30 cellular contexts compared by ENCODE assay signal in the genomic region with DNA sequence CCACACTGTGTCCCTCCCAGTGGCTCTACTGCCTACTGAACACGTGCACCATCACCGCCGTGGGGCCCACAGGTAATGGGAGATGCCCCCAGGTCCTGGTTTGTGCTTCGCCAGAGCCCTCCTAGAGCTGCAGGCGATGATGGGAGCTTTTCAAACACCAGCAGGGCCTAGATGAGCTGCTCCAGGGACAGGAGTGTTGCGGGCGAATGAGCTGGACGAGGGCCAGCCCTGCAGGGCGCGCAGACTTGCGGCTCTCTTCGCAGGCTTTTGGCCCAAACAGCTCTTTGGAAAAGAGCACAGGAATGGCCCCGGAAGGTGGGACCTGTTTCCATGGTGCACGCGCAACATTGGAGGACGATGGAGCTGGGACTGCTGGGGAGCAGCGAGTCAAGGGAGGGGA.
A peak's percentile ranks its signal among the peaks of the same experiment; 100 is the strongest.
DNase-seq lines count a peak whose midpoint lies in the region; ATAC-seq and TF ChIP-seq lines count a peak whose summit lies in the region.
"Had no signal": no experiment of that assay in that cellular context is flagged by ENCODE, and none has a peak within 500 bp of the region (broad histone marks: within the 10 kb centered on the region; RNA-seq: fewer than 3 reads in every experiment).

No MANE protein-coding gene starts in this region.

- H3K79me1 ChIP-seq in neuronal stem cell (ENCODE audit: low read depth, low read length): no peaks in the 10 kb centered on the region

- H3K9me3 Mint-ChIP-seq in HFFc6 (peaks cover 53% of the 10 kb centered on the region), T-cell (no peaks in the 10 kb centered on the region)
- H3K9me3 Mint-ChIP-seq: activated naive CD8-positive, alpha-beta T cell treated with anti-CD3 and anti-CD28 coated beads for 36 hours; activated T-cell treated with anti-CD3 and anti-CD28 coated beads, Interleukin-2, amount 50 U/mL, for 24 hours; CD4-positive, CD25-positive, alpha-beta regulatory T cell; memory B cell; neural crest cell had no signal

- H3K9ac ChIP-seq in neuronal stem cell (ENCODE audit: low read depth, low read length, poor library complexity): no peak overlapping the region

- CTCF ChIA-PET in T-cell (lab: Charles Lee): no interaction called here

- no peaks in the 10 kb centered on the region for H3K36me3 Mint-ChIP-seq in HFFc6 (ENCODE audit: low read depth)
- no peaks in the 10 kb centered on the region for H3K36me3 Mint-ChIP-seq in T-cell
- H3K36me3 Mint-ChIP-seq: activated naive CD8-positive, alpha-beta T cell treated with anti-CD3 and anti-CD28 coated beads for 36 hours; CD4-positive, CD25-positive, alpha-beta regulatory T cell; immature natural killer cell; memory B cell had no signal

- no peak overlapping the region for H2BK120ac ChIP-seq in neuronal stem cell (ENCODE audit: low read depth, low read length)

- peaks cover 4 to 10% of the 10 kb centered on the region in 2 donors for H3K4me1 ChIP-seq in neuronal stem cell (ENCODE audit: control insufficient read depth in 2 of 2, insufficient read depth in 1 of 2, low read depth in 1 of 2, low read length in 2 of 2)
- H3K4me1 ChIP-seq: pancreas, upper lobe of left lung had no signal

- H3K14ac ChIP-seq in neuronal stem cell (ENCODE audit: low read length): peak overlapping the region; percentile 49

- no peak overlapping the region for H2BK12ac ChIP-seq in neuronal stem cell (ENCODE audit: low read length)

- no peak overlapping the region for H3K4me3 Mint-ChIP-seq in HFFc6
- H3K4me3 Mint-ChIP-seq in T-cell: no peak overlapping the region
- H3K4me3 Mint-ChIP-seq: activated naive CD8-positive, alpha-beta T cell treated with anti-CD3 and anti-CD28 coated beads for 36 hours; activated T-cell treated with anti-CD3 and anti-CD28 coated beads, Interleukin-2, amount 50 U/mL, for 24 hours; CD4-positive, CD25-positive, alpha-beta regulatory T cell; immature natural killer cell; memory B cell; neural crest cell had no signal

- H4K91ac ChIP-seq in neuronal stem cell (ENCODE audit: low read depth, low read length, poor library complexity): no peak overlapping the region

- ATAC-seq in T-cell (replicated peaks in 1 of 4): no peak
- ATAC-seq: K562, Panc1, pancreas had no signal

- H3K27ac ChIP-seq in neuronal stem cell (replicated peaks; ENCODE audit: low read length): no peak overlapping the region
- H3K27ac ChIP-seq: cardiac muscle cell, colonic mucosa, pancreas, skin epidermis, upper lobe of left lung had no signal

- WGBS in neuronal stem cell (ENCODE audit: extremely low coverage in 2 of 2, insufficient read length in 2 of 2, insufficient replicate concordance in 1 of 2), 2 donors: no CpG with 5 or more reads among the region's 17 CpGs

- peak overlapping the region; percentile 16 for H2AK5ac ChIP-seq in neuronal stem cell (ENCODE audit: low read depth, low read length)

- H4K8ac ChIP-seq in neuronal stem cell (ENCODE audit: low read depth, low read length): no peak overlapping the region

- peak overlapping the region; percentile 26 for H2BK5ac ChIP-seq in neuronal stem cell (ENCODE audit: low read length)

- H2BK15ac ChIP-seq in neuronal stem cell (ENCODE audit: low read length): no peak overlapping the region

- H3K27me3 ChIP-seq in neuronal stem cell (ENCODE audit: control insufficient read depth in 3 of 3, insufficient read depth in 3 of 3, low read depth in 1 of 3, low read length in 3 of 3): peaks cover 0 to 6% (median 0%) of the 10 kb centered on the region in 3 experiments
- H3K27me3 ChIP-seq: cardiac muscle cell, colonic mucosa, pancreas, upper lobe of left lung had no signal

- DNase-seq in NCI-H2029 (lab: John Stamatoyannopoulos, UW) (peak; percentile 13), NCI-H2029 treated with DMSO at 0.1 percent for 48 hours (lab: John Stamatoyannopoulos, UW) (no peak), NCI-H1092 (lab: John Stamatoyannopoulos, UW) (peak; percentile 55), NCI-H446 (lab: John Stamatoyannopoulos, UW) (peak; percentile 53 to 82), neuronal stem cell (ENCODE audit: low spot score) (no peak), HFFc6 (no peak), T-cell (no peak)
- no peak for DNase-seq in activated CD4-positive, CD25-positive, alpha-beta regulatory T cell (lab: John Stamatoyannopoulos, UW)
- DNase-seq: activated effector memory CD4-positive, alpha-beta T cell treated with anti-CD3 and anti-CD28 coated beads, Interleukin-2, amount 50 U/mL, for 16 hours; activated naive CD8-positive, alpha-beta T cell treated with anti-CD3 and anti-CD28 coated beads for 36 hours; activated T-cell treated with anti-CD3 and anti-CD28 coated beads, Interleukin-2, amount 50 U/mL, for 24 hours; anterior cingulate cortex; CD4-positive, CD25-positive, alpha-beta regulatory T cell; effector CD4-positive, alpha-beta T cell; immature natural killer cell; NCI-H1048; NCI-H2081; NCI-H524 treated with DMSO at 0.1 percent for 48 hours; pancreas; SHP77 treated with DMSO at 0.1 percent for 48 hours; stimulated activated naive CD4-positive, alpha-beta T cell; SW 1271 had no signal

- no peak overlapping the region for H3K4me2 ChIP-seq in neuronal stem cell (ENCODE audit: insufficient read depth, low read length, poor library complexity, severe bottlenecking)

- H3K4ac ChIP-seq in neuronal stem cell (ENCODE audit: low read length): no peak overlapping the region

- no peaks in the 10 kb centered on the region for H3K36me3 ChIP-seq in neuronal stem cell (replicated peaks in 1 of 2; ENCODE audit: control insufficient read depth in 2 of 2, insufficient read depth in 2 of 2, low read length in 2 of 2)
- H3K36me3 ChIP-seq: cardiac muscle cell, colonic mucosa, pancreas, upper lobe of left lung had no signal

- no peak overlapping the region for H2AFZ ChIP-seq in neuronal stem cell (ENCODE audit: low read length)

- POLR2A ChIA-PET in T-cell (lab: Charles Lee): no interaction called here

- H3K4me3 ChIP-seq in neuronal stem cell (ENCODE audit: low read length in 2 of 2): no peak overlapping the region
- H3K4me3 ChIP-seq: cardiac muscle cell, colonic mucosa, K562, pancreas, skin epidermis, upper lobe of left lung had no signal

- H3K23ac ChIP-seq in neuronal stem cell (ENCODE audit: low read depth, low read length, poor library complexity): no peak overlapping the region

- H3K27ac Mint-ChIP-seq in HFFc6 (no peak overlapping the region), T-cell (no peak overlapping the region)
- H3K27ac Mint-ChIP-seq: activated naive CD8-positive, alpha-beta T cell treated with anti-CD3 and anti-CD28 coated beads for 36 hours; activated T-cell treated with anti-CD3 and anti-CD28 coated beads, Interleukin-2, amount 50 U/mL, for 24 hours; CD4-positive, CD25-positive, alpha-beta regulatory T cell; immature natural killer cell; memory B cell had no signal

- H3K18ac ChIP-seq in neuronal stem cell (ENCODE audit: low read length): peak overlapping the region; percentile 61

- no peaks in the 10 kb centered on the region for H3K4me1 Mint-ChIP-seq in HFFc6 (ENCODE audit: low read depth)
- H3K4me1 Mint-ChIP-seq in T-cell: no peaks in the 10 kb centered on the region
- H3K4me1 Mint-ChIP-seq: activated naive CD8-positive, alpha-beta T cell treated with anti-CD3 and anti-CD28 coated beads for 36 hours; CD4-positive, CD25-positive, alpha-beta regulatory T cell; immature natural killer cell; memory B cell had no signal

- no peak for TF ChIP-seq CTCF in HFFc6 (IDR thresholded peaks at IDR 0.05)

- H3K27me3 Mint-ChIP-seq in HFFc6 (ENCODE audit: insufficient read depth) (peaks cover 11% of the 10 kb centered on the region), T-cell (peaks cover 0 to 12% of the 10 kb centered on the region in 2 donors)
- H3K27me3 Mint-ChIP-seq: activated naive CD8-positive, alpha-beta T cell treated with anti-CD3 and anti-CD28 coated beads for 36 hours had no signal

- H3K9me3 ChIP-seq in neuronal stem cell (replicated peaks in 1 of 2; ENCODE audit: control insufficient read depth in 2 of 2, insufficient read depth in 1 of 2, low read depth in 1 of 2, low read length in 2 of 2): peaks cover 0 to 3% of the 10 kb centered on the region in 2 donors
- H3K9me3 ChIP-seq: colonic mucosa, pancreas, upper lobe of left lung had no signal

Comparison
In these comparisons a context has a peak if more than half of its experiments do, and no peak if none do; other contexts are left out.
1. DNase-seq: peak in NCI-H2029 (single experiment), NCI-H1092 (single experiment) and NCI-H446 (2 of 2); none in NCI-H2029 treated with DMSO at 0.1 percent for 48 hours (single experiment), neuronal stem cell (single experiment), HFFc6 (single experiment), T-cell (0 of 34) and activated CD4-positive, CD25-positive, alpha-beta regulatory T cell (0 of 4).